In the genomic region with DNA sequence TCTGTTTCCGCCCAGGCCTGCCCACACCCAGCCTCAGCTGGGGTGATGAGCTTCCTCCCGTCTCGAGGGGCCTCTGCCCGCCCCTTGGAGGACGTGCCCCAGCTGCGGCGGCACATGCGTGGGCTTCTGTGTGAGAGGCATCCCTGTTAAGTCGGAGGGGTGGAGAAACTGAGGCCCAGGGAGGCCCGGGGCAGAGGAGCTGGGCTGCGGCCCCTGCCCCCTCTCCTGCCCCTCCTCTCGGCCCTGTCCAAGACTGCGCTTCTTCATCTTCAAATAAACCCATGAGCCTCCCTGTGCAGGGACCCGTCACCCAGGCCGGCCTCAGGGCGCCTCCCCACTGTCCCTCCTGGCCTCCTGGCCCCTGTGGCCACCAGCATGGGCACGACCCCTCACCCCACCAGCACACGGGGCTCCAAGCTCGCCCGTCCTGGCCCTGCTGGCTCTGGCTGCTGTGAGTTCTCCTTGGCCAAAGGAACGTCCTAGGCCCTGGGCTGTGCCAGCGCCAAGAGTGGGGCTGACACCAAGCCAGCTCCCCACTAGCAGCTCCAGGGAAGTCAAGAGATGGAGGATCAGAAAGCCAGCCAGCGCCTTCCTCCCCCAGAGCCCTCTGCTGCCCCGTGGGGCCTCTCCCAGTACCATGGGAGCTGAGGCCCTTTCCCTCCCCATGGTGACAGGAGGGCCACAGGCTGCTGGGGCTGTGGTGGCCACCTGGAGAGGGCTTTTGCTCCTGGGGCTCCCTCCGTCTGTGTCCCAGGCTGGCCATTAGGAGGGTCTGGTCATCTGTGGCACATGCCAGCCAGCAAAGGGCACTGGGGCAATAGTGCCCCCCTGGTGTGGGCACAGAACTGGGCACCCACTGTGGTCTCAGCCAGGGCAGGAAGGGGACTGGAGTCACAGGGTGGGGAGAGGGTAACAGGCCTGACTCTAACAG, we compare ENCODE assay signal across 23 cellular contexts.
DNase-seq lines count a peak whose midpoint lies in the region; ATAC-seq and TF ChIP-seq lines count a peak whose summit lies in the region.
"Had no signal": no experiment of that assay in that cellular context is flagged by ENCODE, and none has a peak within 500 bp of the region (broad histone marks: within the 10 kb centered on the region; RNA-seq: fewer than 3 reads in every experiment).

No MANE protein-coding gene starts in this region.

- no peak for ATAC-seq in activated CD4-positive, CD25-positive, alpha-beta regulatory T cell treated with anti-CD3 and anti-CD28 coated beads, Interleukin-2, amount 50 U/mL, for 24 hours
- ATAC-seq in left colon (no peak), GM19324 (IDR thresholded peaks at IDR 0.05; ENCODE audit: low FRiP score, unreplicated experiment) (no peak)
- no peak for ATAC-seq in stimulated activated naive B cell treated with anti-CD40 and anti-IgM and Interleukin-4, amounts not matched to agents 10 μg/mL and 1 μg/mL and 100 μg/mL, for 72 hours (replicated peaks)
- ATAC-seq: activated CD8-positive, alpha-beta T cell treated with anti-CD3 and anti-CD28 coated beads, Interleukin-2, amount 10 ng/mL, durations not matched to agents 7 days and 5 days; activated T-cell treated with anti-CD3 and anti-CD28 coated beads, Interleukin-2, amount 50 U/mL, for 4 hours; K562; stimulated activated naive CD8-positive, alpha-beta T cell treated with anti-CD3 and anti-CD28 coated beads, Interleukin-15, Interleukin-2, amounts not matched to agents 100 U/mL and 50 U/mL, for 24 hours; T-cell had no signal

- no peak for TF ChIP-seq EP300 in stomach (IDR thresholded peaks at IDR 0.05)

- H3K9me3 Mint-ChIP-seq in stimulated activated naive B cell treated with anti-CD40 and anti-IgM and Interleukin-4, amounts not matched to agents 10 μg/mL and 1 μg/mL and 100 μg/mL, for 72 hours = no peaks in the 10 kb centered on the region
- H3K9me3 Mint-ChIP-seq: activated T-cell treated with anti-CD3 and anti-CD28 coated beads, Interleukin-2, amount 50 U/mL, for 4 hours; CD8-positive, alpha-beta memory T cell; T-cell had no signal

- H3K9me3 ChIP-seq in stomach = no peaks in the 10 kb centered on the region
- H3K9me3 ChIP-seq: neutrophil had no signal

- intact Hi-C loops in left colon (cut with DNase I, micrococcal nuclease) (no loop called here), stomach (cut with DNase I; ENCODE audit: low total_unique reads) (no loop called here)

- H3K27ac Mint-ChIP-seq in stimulated activated naive B cell treated with anti-CD40 and anti-IgM and Interleukin-4, amounts not matched to agents 10 μg/mL and 1 μg/mL and 100 μg/mL, for 72 hours = no peak overlapping the region
- H3K27ac Mint-ChIP-seq: activated CD8-positive, alpha-beta T cell treated with anti-CD3 and anti-CD28 coated beads, Interleukin-2, amount 10 ng/mL, durations not matched to agents 7 days and 5 days; CD8-positive, alpha-beta memory T cell; T-cell had no signal

- no peaks in the 10 kb centered on the region for H3K4me1 ChIP-seq in stomach

- H3K27me3 ChIP-seq in stomach = peaks cover 0 to 50% (median 18%) of the 10 kb centered on the region in 3 donors

- H3K4me3 Mint-ChIP-seq in stimulated activated naive B cell treated with anti-CD40 and anti-IgM and Interleukin-4, amounts not matched to agents 10 μg/mL and 1 μg/mL and 100 μg/mL, for 72 hours = no peak overlapping the region
- H3K4me3 Mint-ChIP-seq: activated CD8-positive, alpha-beta T cell treated with anti-CD3 and anti-CD28 coated beads, Interleukin-2, amount 10 ng/mL, durations not matched to agents 7 days and 5 days; activated T-cell treated with anti-CD3 and anti-CD28 coated beads, Interleukin-2, amount 50 U/mL, for 4 hours; CD8-positive, alpha-beta memory T cell; T-cell had no signal

- H3K27ac ChIP-seq in coronary artery = no peak overlapping the region
- no peak overlapping the region for H3K27ac ChIP-seq in stomach
- H3K27ac ChIP-seq: 22Rv1, neutrophil, PC-9 had no signal

- H3K36me3 Mint-ChIP-seq in stimulated activated naive B cell treated with anti-CD40 and anti-IgM and Interleukin-4, amounts not matched to agents 10 μg/mL and 1 μg/mL and 100 μg/mL, for 72 hours = no peaks in the 10 kb centered on the region
- H3K36me3 Mint-ChIP-seq: CD8-positive, alpha-beta memory T cell; T-cell had no signal

- no peak for TF ChIP-seq POLR2A in stomach (IDR thresholded peaks at IDR 0.05)

- H3K27me3 Mint-ChIP-seq in stimulated activated naive B cell treated with anti-CD40 and anti-IgM and Interleukin-4, amounts not matched to agents 10 μg/mL and 1 μg/mL and 100 μg/mL, for 72 hours = peaks cover 9 to 21% of the 10 kb centered on the region in 2 donors

- no peaks in the 10 kb centered on the region for H3K4me1 Mint-ChIP-seq in stimulated activated naive B cell treated with anti-CD40 and anti-IgM and Interleukin-4, amounts not matched to agents 10 μg/mL and 1 μg/mL and 100 μg/mL, for 72 hours
- H3K4me1 Mint-ChIP-seq: CD8-positive, alpha-beta memory T cell; T-cell had no signal

- no peak overlapping the region for H3K4me3 ChIP-seq in coronary artery
- H3K4me3 ChIP-seq in stomach = no peak overlapping the region
- H3K4me3 ChIP-seq: K562, PC-9 had no signal

- DNase-seq in activated CD4-positive, CD25-positive, alpha-beta regulatory T cell treated with anti-CD3 and anti-CD28 coated beads, Interleukin-2, amount 50 U/mL, for 72 hours = peak; percentile 16
- DNase-seq in coronary artery (ENCODE audit: low spot score) (peak; percentile 70), left colon (peak; percentile 6 to 25), stomach (peak; percentile 7), NCI-H2227 (lab: John Stamatoyannopoulos, UW; ENCODE audit: unreplicated experiment) (no peak)
- DNase-seq in stimulated activated naive B cell treated with anti-CD40 and anti-IgM and Interleukin-4, amounts not matched to agents 10 μg/mL and 1 μg/mL and 100 μg/mL, for 72 hours = no peak
- DNase-seq: activated CD8-positive, alpha-beta T cell treated with anti-CD3 and anti-CD28 coated beads, Interleukin-2, amount 10 ng/mL, durations not matched to agents 7 days and 5 days; activated naive CD4-positive, alpha-beta T cell treated with Interleukin-2 at 50 U/mL for 16 hours; activated T-cell treated with anti-CD3 and anti-CD28 coated beads, Interleukin-2, amount 50 U/mL, for 4 hours; amniotic stem cell; NCI-H1417 treated with DMSO at 0.1 percent for 48 hours; NCI-H524; NK-92 treated with Interleukin-12 subunit alpha and Interleukin-12 subunit beta, amount 100 ng/mL, for 24 hours; PC-9; stimulated activated CD4-positive, alpha-beta T cell treated with anti-CD3 and anti-CD28 coated beads, Interleukin-4, amount 100 ng/mL, for 4 hours; stimulated activated naive CD8-positive, alpha-beta T cell treated with anti-CD3 and anti-CD28 coated beads, Interleukin-15, Interleukin-2, amounts not matched to agents 100 U/mL and 50 U/mL, for 24 hours had no signal

- H3K36me3 ChIP-seq in stomach = no peaks in the 10 kb centered on the region
- H3K36me3 ChIP-seq: neutrophil had no signal

- no peak for TF ChIP-seq CTCF in coronary artery (IDR thresholded peaks at IDR 0.05)
- TF ChIP-seq CTCF in stomach (IDR thresholded peaks at IDR 0.05) = no peak

- WGBS in stomach, 5 donors = 77 to 85% (median 83%) methylated on average over 17 to 25 of the region's 25 CpGs

Comparison
In these comparisons a context has a peak if more than half of its experiments do, and no peak if none do; other contexts are left out.
1. DNase-seq: peak in activated CD4-positive, CD25-positive, alpha-beta regulatory T cell treated with anti-CD3 and anti-CD28 coated beads, Interleukin-2, amount 50 U/mL, for 72 hours (single experiment), coronary artery (single experiment), left colon (2 of 2) and stomach (single experiment); none in stimulated activated naive B cell treated with anti-CD40 and anti-IgM and Interleukin-4, amounts not matched to agents 10 μg/mL and 1 μg/mL and 100 μg/mL, for 72 hours (single experiment) and NCI-H2227 (single experiment).